In genomic region chr19:38557205-38557799, GRCh38 we compare ENCODE assay signal across 1 cellular context.
TF ChIP-seq lines count a peak whose summit lies in the region.

No MANE protein-coding gene starts in this region.

TF ChIP-seq in K562, 482 proteins besides CTCF, POLR2A, EP300 and RAD21 (continued from another document and continues in another):
- no peak for TF ChIP-seq IRF1 (CRISPR knock-in tag; IDR thresholded peaks at IDR 0.05; ENCODE audit: borderline replicate concordance)
- TF ChIP-seq ZNF639 (CRISPR knock-in tag; conservative IDR thresholded peaks at IDR 0.05 in 1 of 2, IDR thresholded peaks at IDR 0.05 in 1 of 2), result peak in 1 of 2 experiments; percentile 28; a peak in 1 of 4 replicates
- TF ChIP-seq LEF1 (IDR thresholded peaks at IDR 0.05), result peak; percentile 82; the same call in 1 of the 2 replicates
- TF ChIP-seq PRDM10 (IDR thresholded peaks at IDR 0.05; ENCODE audit: partially characterized antibody), result peak; percentile 50
- no peak for TF ChIP-seq CBX5 (IDR thresholded peaks at IDR 0.05; ENCODE audit: borderline replicate concordance, low read depth)
- no peak for TF ChIP-seq THAP7 (CRISPR knock-in tag; IDR thresholded peaks at IDR 0.05)
- TF ChIP-seq GTF2F1 (IDR thresholded peaks at IDR 0.05; ENCODE audit: low read depth, low read length), result no peak
- no peak for TF ChIP-seq ZNF280A (IDR thresholded peaks at IDR 0.05; ENCODE audit: low read depth, partially characterized antibody)
- peak; percentile 95 for TF ChIP-seq NFE2 (IDR thresholded peaks at IDR 0.05; ENCODE audit: low read depth)
- TF ChIP-seq THRB (CRISPR knock-in tag; conservative IDR thresholded peaks at IDR 0.05), result 0 out of 2 replicates have a peak, but pooled peaks have one; percentile 36
- TF ChIP-seq SREBF2 (CRISPR knock-in tag; IDR thresholded peaks at IDR 0.05), result no peak
- peak; percentile 91 for TF ChIP-seq HDAC2 (IDR thresholded peaks at IDR 0.05)
- TF ChIP-seq KAT2B (IDR thresholded peaks at IDR 0.05; ENCODE audit: low read depth, low read length), result no peak
- no peak for TF ChIP-seq ZNF583 (CRISPR knock-in tag; IDR thresholded peaks at IDR 0.05)
- no peak for TF ChIP-seq ZBTB43 (CRISPR knock-in tag; IDR thresholded peaks at IDR 0.05)
- no peak for TF ChIP-seq CREB3 (tag; conservative IDR thresholded peaks at IDR 0.05; ENCODE audit: low read depth)
- TF ChIP-seq ZNF778 (CRISPR knock-in tag; IDR thresholded peaks at IDR 0.05), result no peak
- TF ChIP-seq GTF3C2 (IDR thresholded peaks at IDR 0.05; ENCODE audit: borderline replicate concordance, extremely low read depth, insufficient read length), result no peak
- no peak for TF ChIP-seq CHCHD3 (CRISPR knock-in tag; IDR thresholded peaks at IDR 0.05)
- TF ChIP-seq PHB2 (IDR thresholded peaks at IDR 0.05; ENCODE audit: low read depth), result 0 out of 2 replicates have a peak, but pooled peaks have one; percentile 36
- TF ChIP-seq ZBTB1 (CRISPR knock-in tag; IDR thresholded peaks at IDR 0.05; ENCODE audit: borderline replicate concordance, low read depth), result no peak
- no peak for TF ChIP-seq DMBX1 (CRISPR knock-in tag; IDR thresholded peaks at IDR 0.05; ENCODE audit: borderline replicate concordance)
- TF ChIP-seq RCOR1 (IDR thresholded peaks at IDR 0.05; ENCODE audit: borderline replicate concordance in 1 of 2, low read depth in 2 of 2, low read length in 2 of 2), result peak; percentile 41 to 98; a peak in 3 of 4 replicates
- 0 out of 2 replicates have a peak, but pooled peaks have one; percentile 25 for TF ChIP-seq HLTF (IDR thresholded peaks at IDR 0.05)
- no peak for TF ChIP-seq POLR3G (IDR thresholded peaks at IDR 0.05; ENCODE audit: extremely low read depth, insufficient read length, insufficient replicate concordance)
- 0 out of 2 replicates have a peak, but pooled peaks have one; percentile 28 for TF ChIP-seq SMARCA5 (IDR thresholded peaks at IDR 0.05)
- TF ChIP-seq ZNF263 (CRISPR knock-in tag; IDR thresholded peaks at IDR 0.05; ENCODE audit: borderline replicate concordance), result peak; percentile 26; the same call in 1 of the 2 replicates
- no peak for TF ChIP-seq SMAD1 (IDR thresholded peaks at IDR 0.05; ENCODE audit: low read depth, low read length, partially characterized antibody)
- TF ChIP-seq ZNF165 (CRISPR knock-in tag; IDR thresholded peaks at IDR 0.05; ENCODE audit: borderline replicate concordance), result no peak
- TF ChIP-seq HDGF (IDR thresholded peaks at IDR 0.05), result no peak
- no peak for TF ChIP-seq JUNB (CRISPR knock-in tag; conservative IDR thresholded peaks at IDR 0.05)
- TF ChIP-seq PHF8 (IDR thresholded peaks at IDR 0.05; ENCODE audit: borderline replicate concordance, low read length), result no peak
- TF ChIP-seq MTA1 (IDR thresholded peaks at IDR 0.05; ENCODE audit: borderline replicate concordance), result peak; percentile 72; the same call in 1 of the 2 replicates
- no peak for TF ChIP-seq RB1 (IDR thresholded peaks at IDR 0.05; ENCODE audit: low read depth)
- no peak for TF ChIP-seq DEAF1 (CRISPR knock-in tag; IDR thresholded peaks at IDR 0.05)
- TF ChIP-seq CTCFL (IDR thresholded peaks at IDR 0.05; ENCODE audit: borderline replicate concordance, insufficient read depth, low read depth, low read length, poor library complexity, severe bottlenecking), result no peak
- TF ChIP-seq NRF1 (conservative IDR thresholded peaks at IDR 0.05 in 1 of 2, IDR thresholded peaks at IDR 0.05 in 1 of 2), result peak in 1 of 2 experiments; percentile 51; a peak in 2 of 4 replicates
- TF ChIP-seq TFAP4 (CRISPR knock-in tag; IDR thresholded peaks at IDR 0.05; ENCODE audit: borderline replicate concordance), result peak; percentile 91
- no peak for TF ChIP-seq TARDBP (IDR thresholded peaks at IDR 0.05)
- 0 out of 2 replicates have a peak, but pooled peaks have one; percentile 54 for TF ChIP-seq CBFB (CRISPR knock-in tag; IDR thresholded peaks at IDR 0.05)
- no peak for TF ChIP-seq SMARCB1 (IDR thresholded peaks at IDR 0.05; ENCODE audit: insufficient read length, low read depth)
